21 cellular contexts compared by ENCODE assay signal in the genomic region with DNA sequence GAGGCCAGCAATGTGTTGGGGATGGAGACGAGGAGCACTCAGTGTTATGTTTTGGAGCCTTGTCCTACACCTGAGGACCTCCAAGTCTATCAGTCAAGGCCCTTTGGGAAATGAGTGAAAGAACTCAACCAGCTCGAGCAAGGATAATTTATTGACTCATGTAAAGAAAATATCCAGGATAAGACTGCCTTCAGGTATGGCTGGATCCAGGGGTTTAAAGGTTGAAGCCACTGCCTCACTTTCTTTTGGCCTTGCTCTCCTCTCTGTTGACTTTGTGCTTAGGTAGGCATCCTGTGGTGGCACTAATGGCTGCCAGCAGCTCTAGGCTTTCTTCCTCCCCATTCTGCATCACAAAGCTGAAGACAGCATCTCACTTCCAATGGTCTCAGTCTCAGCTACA.
"Had no signal": no experiment of that assay in that cellular context is flagged by ENCODE, and none has a peak within 500 bp of the region (broad histone marks: within the 10 kb centered on the region; RNA-seq: fewer than 3 reads in every experiment).

No MANE protein-coding gene starts in this region.

- H3K9me3 ChIP-seq: breast epithelium, colonic mucosa, left ventricle myocardium inferior, pancreas, upper lobe of left lung had no signal

- H3K4me1 ChIP-seq: breast epithelium, colonic mucosa, pancreas, upper lobe of left lung had no signal

- H3K4me3 ChIP-seq: breast epithelium, colonic mucosa, hepatocyte, left ventricle myocardium inferior, pancreas, upper lobe of left lung had no signal

- H2AFZ ChIP-seq: hepatocyte had no signal

- H3K4me2 ChIP-seq: hepatocyte had no signal

- H3K79me2 ChIP-seq: hepatocyte had no signal

- DNase-seq: activated B cell treated with CpG ODN at 0.5 μM for 24 hours; activated CD4-positive, alpha-beta T cell treated with anti-CD3 and anti-CD28 coated beads for 36 hours; activated CD4-positive, alpha-beta T cell treated with anti-CD3 and anti-CD28 coated beads, Interleukin-2, amount 50 U/mL, for 4 hours; activated CD8-positive, alpha-beta memory T cell treated with anti-CD3 and anti-CD28 coated beads, Interleukin-2, amount 50 U/mL, for 48 hours; activated naive CD4-positive, alpha-beta T cell treated with Interleukin-2 at 50 U/mL for 16 hours; activated naive CD8-positive, alpha-beta T cell treated with anti-CD3 and anti-CD28 coated beads for 36 hours; activated T-cell treated with anti-CD3 and anti-CD28 coated beads, Interleukin-2, amount 50 U/mL, for 4 hours; colonic mucosa; foreskin keratinocyte; glutamatergic neuron; left ventricle myocardium inferior; stimulated activated CD4-positive, alpha-beta T cell treated with anti-CD3 and anti-CD28 coated beads, Interleukin-2, amount 100 ng/mL, for 48 hours; stimulated activated CD8-positive, alpha-beta memory T cell treated with anti-CD3 and anti-CD28 coated beads, Interleukin-4, amount 100 ng/mL, for 48 hours; stimulated activated naive B cell treated with anti-CD40 and anti-IgM and Interleukin-4, amounts not matched to agents 10 μg/mL and 1 μg/mL and 100 μg/mL, for 72 hours; T-helper 9 cell; upper lobe of left lung had no signal

- H3K27ac ChIP-seq: colonic mucosa, foreskin keratinocyte, hepatocyte, pancreas, upper lobe of left lung had no signal

- ATAC-seq: activated CD4-positive, alpha-beta T cell treated with anti-CD3 and anti-CD28 coated beads for 36 hours; activated T-cell treated with anti-CD3 and anti-CD28 coated beads, Interleukin-2, amount 50 U/mL, for 4 hours; natural killer cell treated with Interleukin-12 subunit alpha and Interleukin-12 subunit beta and Interleukin-15 and Interleukin-18, amount 100 ng/mL, for 72 hours; stimulated activated naive B cell treated with anti-CD40 and anti-IgM and Interleukin-4, amounts not matched to agents 10 μg/mL and 1 μg/mL and 100 μg/mL, for 72 hours had no signal

- H3K36me3 ChIP-seq: breast epithelium, colonic mucosa, left ventricle myocardium inferior, pancreas, upper lobe of left lung had no signal

- H3K27me3 ChIP-seq: breast epithelium, colonic mucosa, foreskin keratinocyte, hepatocyte, pancreas, upper lobe of left lung had no signal

- FAIRE-seq: endometrium, pancreas had no signal
